In the genomic region with DNA sequence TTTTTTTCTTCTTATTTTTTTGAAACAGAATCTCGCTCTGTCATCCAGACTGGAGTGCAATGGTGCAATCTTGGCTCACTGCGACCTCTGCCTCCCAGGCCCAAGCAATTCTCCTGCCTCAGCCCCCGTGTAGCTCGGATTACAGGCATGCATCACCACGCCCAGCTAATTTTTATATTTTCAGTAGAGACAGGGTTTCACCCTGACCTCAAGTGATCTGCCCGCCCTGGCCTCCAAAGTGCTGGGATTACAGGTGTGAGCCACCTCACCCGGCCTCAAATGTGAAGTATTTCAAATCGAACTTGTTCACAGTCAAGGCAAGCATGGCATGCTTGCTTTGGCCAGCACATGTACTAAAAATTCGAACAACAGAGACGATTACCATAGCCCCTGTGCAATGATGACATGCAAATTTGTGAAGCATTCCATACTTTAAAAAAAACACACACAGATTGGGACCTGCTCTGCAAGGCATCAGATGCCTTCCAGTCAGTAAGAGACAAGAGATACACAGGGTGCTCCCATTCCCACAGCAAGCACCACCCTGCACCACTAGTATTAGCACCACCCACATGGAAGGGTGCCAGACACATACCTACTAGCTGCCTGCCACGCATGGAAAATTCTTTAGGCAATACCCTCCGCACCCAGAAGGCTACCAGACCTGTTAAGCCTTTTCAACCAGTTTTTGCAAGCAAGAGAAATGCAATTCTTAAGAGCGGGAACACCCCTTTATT, we compare ENCODE assay signal across 8 cellular contexts. TPM values are rescaled to one million over a fixed set of nuclear protein-coding genes. Genes with fewer than 3 reads are reported as not detected.
DNase-seq lines count a peak whose midpoint lies in the region; ATAC-seq and TF ChIP-seq lines count a peak whose summit lies in the region.

No MANE protein-coding gene starts in this region.

- H3K27me3 Mint-ChIP-seq in Calu3 (ENCODE audit: unreplicated experiment) (no peaks in the 10 kb centered on the region), type B pancreatic cell (no peaks in the 10 kb centered on the region)

- H3K4me1 Mint-ChIP-seq in Calu3 (ENCODE audit: low read depth, unreplicated experiment), result peaks cover 78% of the 10 kb centered on the region
- H3K4me1 Mint-ChIP-seq in type B pancreatic cell (ENCODE audit: unreplicated experiment), result peaks cover 74% of the 10 kb centered on the region

- H3K27ac ChIP-seq in liver (ENCODE audit: low read depth in 1 of 2, low read length in 2 of 2), result peak overlapping the region in 1 of 2 donors; percentile 6

- H3K27ac Mint-ChIP-seq in Calu3 (ENCODE audit: unreplicated experiment), result peak overlapping the region; percentile 81
- peak overlapping the region; percentile 98 for H3K27ac Mint-ChIP-seq in type B pancreatic cell

- DNase-seq in Calu3, result peak; percentile 96
- DNase-seq in LNCaP clone FGC (ENCODE audit: low read depth), result peak; percentile 70
- peak; percentile 89 to 97 for DNase-seq in T47D (ENCODE audit: low read depth in 1 of 2, low spot score in 1 of 2)
- no peak for DNase-seq in type B pancreatic cell (ENCODE audit: extremely low spot score, unreplicated experiment)
- DNase-seq in NCI-H774 (lab: John Stamatoyannopoulos, UW), result no peak
- DNase-seq in superior temporal gyrus (ENCODE audit: extremely low spot score), result no peak

- BruUV-seq in Calu3 (replicated peaks; lab: Mats Ljungman, UMichigan), result no TSS peak

- H3K36me3 Mint-ChIP-seq in Calu3 (ENCODE audit: insufficient read depth, unreplicated experiment) (peaks cover 46% of the 10 kb centered on the region), type B pancreatic cell (no peaks in the 10 kb centered on the region)

- H3K36me3 ChIP-seq in liver (ENCODE audit: control insufficient read depth in 4 of 4, insufficient read depth in 3 of 4, low read depth in 1 of 4, low read length in 3 of 4), result no peaks in the 10 kb centered on the region

- intact Hi-C loops in Calu3 (cut with micrococcal nuclease; ENCODE audit: unreplicated experiment), result loop anchor here (5.0 kb wide), 1 partner anchor 34 kb away; no protein-coding TSS in a partner anchor

- peak in 1 of 2 donors; percentile 19 for TF ChIP-seq RAD21 in liver (IDR thresholded peaks at IDR 0.05)

- CTCF ChIA-PET in Calu3 (lab: Charles Lee), result interaction anchor here (0.6 to 1.4 kb wide), 5 partner anchors 11 to 183 kb away, joined by 3 to 4 read pairs (median 4); no protein-coding TSS in a partner anchor

- no peaks in the 10 kb centered on the region for H3K27me3 ChIP-seq in liver (ENCODE audit: control insufficient read depth in 4 of 4, insufficient read depth in 4 of 4, low read length in 3 of 4)

- H3K9ac ChIP-seq in liver (ENCODE audit: low read depth in 1 of 2, low read length in 2 of 2), result no peak overlapping the region

- H3K4me3 ChIP-seq in LNCaP clone FGC (ENCODE audit: low read depth, low read length) (no peak overlapping the region), liver (ENCODE audit: low read depth in 1 of 3, low read length in 3 of 3) (no peak overlapping the region)

- no peak for ATAC-seq in GM21717 (IDR thresholded peaks at IDR 0.05; ENCODE audit: unreplicated experiment)

- no peak for TF ChIP-seq CTCF in Calu3 (IDR thresholded peaks at IDR 0.05; ENCODE audit: unreplicated experiment)
- TF ChIP-seq CTCF in LNCaP clone FGC (IDR thresholded peaks at IDR 0.05; ENCODE audit: control insufficient read depth, extremely low read depth, insufficient read depth), result no peak
- TF ChIP-seq CTCF in liver (IDR thresholded peaks at IDR 0.05; ENCODE audit: low read depth, low read length, missing input control), result no peak
- TF ChIP-seq CTCF in type B pancreatic cell (conservative IDR thresholded peaks at IDR 0.05), result no peak

- H3K9me3 Mint-ChIP-seq in Calu3 (ENCODE audit: low read depth, unreplicated experiment), result no peaks in the 10 kb centered on the region
- H3K9me3 Mint-ChIP-seq in type B pancreatic cell, result no peaks in the 10 kb centered on the region

- H3K9me3 ChIP-seq in liver (ENCODE audit: control insufficient read depth in 4 of 4, low read length in 3 of 4), result no peaks in the 10 kb centered on the region

- WGBS in liver, result 42% methylated on average over 13 of the region's 13 CpGs

- in situ Hi-C loops in T47D (cut with HindIII; ENCODE audit: low pct_unique_long_range_greater_than_20kb, low sequenced_read_pairs), result no loop called here

- H3K4me1 ChIP-seq in liver (ENCODE audit: control insufficient read depth in 4 of 4, insufficient read depth in 4 of 4, low read length in 3 of 4), result peaks cover 28 to 59% (median 52%) of the 10 kb centered on the region in 4 donors

- H3K4me3 Mint-ChIP-seq in Calu3 (ENCODE audit: low read depth, unreplicated experiment), result peak overlapping the region; percentile 54
- H3K4me3 Mint-ChIP-seq in type B pancreatic cell, result peak overlapping the region; percentile 77

TF ChIP-seq in liver, 16 proteins besides CTCF, POLR2A, EP300 and RAD21:
- TF ChIP-seq EGR1 (IDR thresholded peaks at IDR 0.05; ENCODE audit: low read depth in 2 of 2), result no peak
- TF ChIP-seq RXRA (IDR thresholded peaks at IDR 0.05), result no peak
- TF ChIP-seq, protein P1, sequence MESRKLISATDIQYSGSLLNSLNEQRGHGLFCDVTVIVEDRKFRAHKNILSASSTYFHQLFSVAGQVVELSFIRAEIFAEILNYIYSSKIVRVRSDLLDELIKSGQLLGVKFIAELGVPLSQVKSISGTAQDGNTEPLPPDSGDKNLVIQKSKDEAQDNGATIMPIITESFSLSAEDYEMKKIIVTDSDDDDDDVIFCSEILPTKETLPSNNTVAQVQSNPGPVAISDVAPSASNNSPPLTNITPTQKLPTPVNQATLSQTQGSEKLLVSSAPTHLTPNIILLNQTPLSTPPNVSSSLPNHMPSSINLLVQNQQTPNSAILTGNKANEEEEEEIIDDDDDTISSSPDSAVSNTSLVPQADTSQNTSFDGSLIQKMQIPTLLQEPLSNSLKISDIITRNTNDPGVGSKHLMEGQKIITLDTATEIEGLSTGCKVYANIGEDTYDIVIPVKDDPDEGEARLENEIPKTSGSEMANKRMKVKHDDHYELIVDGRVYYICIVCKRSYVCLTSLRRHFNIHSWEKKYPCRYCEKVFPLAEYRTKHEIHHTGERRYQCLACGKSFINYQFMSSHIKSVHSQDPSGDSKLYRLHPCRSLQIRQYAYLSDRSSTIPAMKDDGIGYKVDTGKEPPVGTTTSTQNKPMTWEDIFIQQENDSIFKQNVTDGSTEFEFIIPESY (IDR thresholded peaks at IDR 0.05), result no peak
- no peak for TF ChIP-seq FOXA2 (IDR thresholded peaks at IDR 0.05)
- TF ChIP-seq GABPA (IDR thresholded peaks at IDR 0.05 in 1 of 2, conservative IDR thresholded peaks at IDR 0.05 in 1 of 2), result no peak
- TF ChIP-seq, protein P2, sequence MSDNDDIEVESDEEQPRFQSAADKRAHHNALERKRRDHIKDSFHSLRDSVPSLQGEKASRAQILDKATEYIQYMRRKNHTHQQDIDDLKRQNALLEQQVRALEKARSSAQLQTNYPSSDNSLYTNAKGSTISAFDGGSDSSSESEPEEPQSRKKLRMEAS (IDR thresholded peaks at IDR 0.05), result peak; percentile 25
- no peak for TF ChIP-seq FOXA1 (IDR thresholded peaks at IDR 0.05)
- TF ChIP-seq YY1 (IDR thresholded peaks at IDR 0.05), result no peak
- TF ChIP-seq JUND (IDR thresholded peaks at IDR 0.05), result no peak
- peak in 1 of 2 donors; percentile 11 for TF ChIP-seq HNF4A (conservative IDR thresholded peaks at IDR 0.05)
- TF ChIP-seq SP1 (IDR thresholded peaks at IDR 0.05), result no peak

RNA-seq across cellular contexts. Expression of a gene that starts 47.2 kb away (rescaled TPM):
- 227 and 242 TPM in 2 replicates for total RNA-seq in Calu3 (2022)
- 10 to 100 TPM; 33.0 to 55.1 TPM for total RNA-seq in liver
- polyA plus RNA-seq in liver, result 10 to 100 TPM; 16.3 to 22.9 TPM
- 153 and 155 TPM in 2 replicates for total RNA-seq in type B pancreatic cell (ENCODE audit: low replicate concordance)

Comparison
In these comparisons a context has a peak if more than half of its experiments do, and no peak if none do; other contexts are left out.
1. DNase-seq: peak in Calu3 (single experiment), LNCaP clone FGC (single experiment) and T47D (2 of 2); none in type B pancreatic cell (single experiment), NCI-H774 (single experiment) and superior temporal gyrus (single experiment).